ENCODE assay signal across 8 cellular contexts in genomic region chr4:8594097-8595038, GRCh38. TPM values are rescaled to one million over a fixed set of nuclear protein-coding genes. Genes with fewer than 3 reads are reported as not detected.
DNase-seq lines count a peak whose midpoint lies in the region; ATAC-seq and TF ChIP-seq lines count a peak whose summit lies in the region.

No MANE protein-coding gene starts in this region.

- H3K36me3 ChIP-seq in Peyer's patch (no peaks in the 10 kb centered on the region), endodermal cell (ENCODE audit: control insufficient read depth, insufficient read depth, low read length) (peaks cover 7% of the 10 kb centered on the region), lung (ENCODE audit: control insufficient read depth in 2 of 2, insufficient read depth in 2 of 2, low read length in 2 of 2) (no peaks in the 10 kb centered on the region)

- peaks cover 28% of the 10 kb centered on the region for H3K27me3 Mint-ChIP-seq in endodermal cell (ENCODE audit: insufficient read depth)

- peak in 4 of 6 experiments; percentile 42 to 62 (median 58) for TF ChIP-seq CTCF in Peyer's patch (IDR thresholded peaks at IDR 0.05)
- peak; percentile 90 for TF ChIP-seq CTCF in endodermal cell (conservative IDR thresholded peaks at IDR 0.05)
- TF ChIP-seq CTCF in lung (IDR thresholded peaks at IDR 0.05; ENCODE audit: control extremely low read depth, extremely low read depth): peak; percentile 18

- 75 to 79% methylated on average over 16 to 24 of the region's 24 CpGs for WGBS in endodermal cell (ENCODE audit: insufficient coverage in 1 of 2, insufficient read length in 1 of 2), 2 experiments
- 51 to 57% methylated on average over 24 of the region's 24 CpGs for WGBS in lung, 2 donors

- H3K4me1 ChIP-seq in Peyer's patch: no peaks in the 10 kb centered on the region
- no peaks in the 10 kb centered on the region for H3K4me1 ChIP-seq in endodermal cell (ENCODE audit: control insufficient read depth, insufficient read depth, low read length)
- H3K4me1 ChIP-seq in lung (ENCODE audit: control insufficient read depth in 2 of 2, insufficient read depth in 2 of 2, low read length in 2 of 2): no peaks in the 10 kb centered on the region

- no peak overlapping the region for H3K27ac Mint-ChIP-seq in endodermal cell

- H3K4me3 ChIP-seq in Peyer's patch (no peak overlapping the region), endodermal cell (ENCODE audit: low read length) (peak overlapping the region; percentile 78), lung (no peak overlapping the region)

- H3K27me3 ChIP-seq in Peyer's patch: peaks cover 0 to 9% of the 10 kb centered on the region in 2 donors
- H3K27me3 ChIP-seq in endodermal cell (ENCODE audit: control insufficient read depth, insufficient read depth, low read length, poor library complexity, severe bottlenecking): peaks cover 6% of the 10 kb centered on the region
- no peaks in the 10 kb centered on the region for H3K27me3 ChIP-seq in lung (ENCODE audit: control insufficient read depth, insufficient read depth)

- no peak for TF ChIP-seq POLR2A in Peyer's patch (IDR thresholded peaks at IDR 0.05)

- DNase-seq in NCI-H2171 treated with DMSO at 0.1 percent for 48 hours (lab: John Stamatoyannopoulos, UW) (peak; percentile 38), NCI-H2171 (lab: John Stamatoyannopoulos, UW) (no peak), Peyer's patch (peak in 1 of 3 donors; percentile 65), endodermal cell (peak; percentile 89), lung (ENCODE audit: low spot score) (peak; percentile 63), NCI-H187 treated with DMSO at 0.1 percent for 48 hours (lab: John Stamatoyannopoulos, UW) (no peak)

- peaks cover 3% of the 10 kb centered on the region for H3K36me3 Mint-ChIP-seq in endodermal cell (ENCODE audit: low read depth)

- no peak overlapping the region for H3K9ac ChIP-seq in endodermal cell (ENCODE audit: extremely low read depth, low read length, poor library complexity, severe bottlenecking)

- H3K9me3 Mint-ChIP-seq in endodermal cell: no peaks in the 10 kb centered on the region

- no peaks in the 10 kb centered on the region for H3K9me3 ChIP-seq in Peyer's patch
- H3K9me3 ChIP-seq in endodermal cell (ENCODE audit: control insufficient read depth, low read length): no peaks in the 10 kb centered on the region
- H3K9me3 ChIP-seq in lung (ENCODE audit: control insufficient read depth in 2 of 2, insufficient read depth in 1 of 2, low read length in 1 of 2): no peaks in the 10 kb centered on the region

- ATAC-seq in HG02884 (IDR thresholded peaks at IDR 0.05; ENCODE audit: unreplicated experiment) (peak; percentile 53), lung (ENCODE audit: insufficient read depth, low FRiP score) (peak; percentile 55), HG02840 (IDR thresholded peaks at IDR 0.05; ENCODE audit: low FRiP score, unreplicated experiment) (no peak)

- H3K4me3 Mint-ChIP-seq in endodermal cell: peak overlapping the region; percentile 64

- no peak overlapping the region for H3K27ac ChIP-seq in Peyer's patch
- no peak overlapping the region for H3K27ac ChIP-seq in endodermal cell (ENCODE audit: low read depth, low read length)
- no peak overlapping the region for H3K27ac ChIP-seq in lung (ENCODE audit: low read depth in 1 of 2, low read length in 1 of 2)

- H3K4me1 Mint-ChIP-seq in endodermal cell: peaks cover 17% of the 10 kb centered on the region

RNA-seq across cellular contexts. Expression of gene CPZ, which starts 1.8 kb away (rescaled TPM):
- total RNA-seq in Peyer's patch (1 to 10 TPM in 3 of 4 donors, not detected in 1; 1.2 to 2.0 (median 1.5) TPM), endodermal cell (10 to 100 TPM; 23.9 to 33.6 TPM), lung (1 to 10 TPM; 2.0 to 5.5 TPM)
- 6.2 TPM for polyA plus RNA-seq in endodermal cell (2013, experiment 1 of 2)
- polyA plus RNA-seq in endodermal cell (2013, experiment 2 of 2): 7.2 TPM
- polyA plus RNA-seq in lung: 1 to 10 TPM; 1.4 to 3.5 TPM

RNA-seq across cellular contexts. Expression of gene GPR78, which starts 14.2 kb away (rescaled TPM):
- not detected for total RNA-seq in Peyer's patch
- total RNA-seq in endodermal cell: 1 to 10 TPM; 3.7 to 8.1 TPM
- polyA plus RNA-seq in endodermal cell (2013, experiment 1 of 2): 0.82 TPM
- 1.2 TPM for polyA plus RNA-seq in endodermal cell (2013, experiment 2 of 2)
- under 1 TPM in 1 of 2 donors, not detected in 1; 0.28 TPM for total RNA-seq in lung
- under 1 TPM in 1 of 2 donors, not detected in 1; 0.05 TPM for polyA plus RNA-seq in lung

Comparison
In these comparisons a context has a peak if more than half of its experiments do, and no peak if none do; other contexts are left out.
1. DNase-seq: peak in NCI-H2171 treated with DMSO at 0.1 percent for 48 hours (single experiment), endodermal cell (single experiment) and lung (single experiment); none in NCI-H2171 (single experiment) and NCI-H187 treated with DMSO at 0.1 percent for 48 hours (single experiment).
2. CTCF ChIP-seq: peak in every context shown above with its lines; median percentile 90 in endodermal cell; 58 in Peyer's patch; 18 in lung.